ENCODE assay signal across 8 cellular contexts in genomic region chr5:38556115-38556598, GRCh38. TPM values are rescaled to one million over a fixed set of nuclear protein-coding genes. Genes with fewer than 3 reads are reported as not detected.
A peak's percentile ranks its signal among the peaks of the same experiment; 100 is the strongest.
DNase-seq lines count a peak whose midpoint lies in the region; ATAC-seq and TF ChIP-seq lines count a peak whose summit lies in the region.

No MANE protein-coding gene starts in this region.

- H3K4me3 Mint-ChIP-seq in chondrocyte (ENCODE audit: unreplicated experiment) (peak overlapping the region; percentile 74), mesothelial cell of epicardium (peak overlapping the region; percentile 82), Caco-2 (ENCODE audit: unreplicated experiment) (no peak overlapping the region)

- peaks cover 19% of the 10 kb centered on the region for H3K4me1 Mint-ChIP-seq in chondrocyte (ENCODE audit: low read depth)
- H3K4me1 Mint-ChIP-seq in mesothelial cell of epicardium = peaks cover 56% of the 10 kb centered on the region
- peaks cover 4% of the 10 kb centered on the region for H3K4me1 Mint-ChIP-seq in Caco-2 (ENCODE audit: low read depth, unreplicated experiment)

- no peaks in the 10 kb centered on the region for H3K9me3 Mint-ChIP-seq in chondrocyte (ENCODE audit: low read depth)
- H3K9me3 Mint-ChIP-seq in mesothelial cell of epicardium = no peaks in the 10 kb centered on the region
- H3K9me3 Mint-ChIP-seq in Caco-2 (ENCODE audit: unreplicated experiment) = peaks cover 10% of the 10 kb centered on the region

- H3K4me3 ChIP-seq in MG63 (peak overlapping the region; percentile 47), Caco-2 (ENCODE audit: low read depth, low read length) (no peak overlapping the region)

- POLR2A ChIA-PET in Caco-2 (lab: Charles Lee) = no interaction called here

- peaks cover 10% of the 10 kb centered on the region for H3K4me1 ChIP-seq in Caco-2

- H3K27me3 Mint-ChIP-seq in chondrocyte (ENCODE audit: low read depth) (no peaks in the 10 kb centered on the region), mesothelial cell of epicardium (ENCODE audit: low read depth) (peaks cover 1% of the 10 kb centered on the region), Caco-2 (ENCODE audit: insufficient read depth, unreplicated experiment) (no peaks in the 10 kb centered on the region)

- intact Hi-C loops in Caco-2 (cut with micrococcal nuclease; ENCODE audit: unreplicated experiment) = no loop called here

- H3K36me3 Mint-ChIP-seq in chondrocyte (ENCODE audit: low read depth) (no peaks in the 10 kb centered on the region), mesothelial cell of epicardium (no peaks in the 10 kb centered on the region), Caco-2 (ENCODE audit: insufficient read depth, unreplicated experiment) (no peaks in the 10 kb centered on the region)

- no peak overlapping the region for H3K27ac Mint-ChIP-seq in chondrocyte (ENCODE audit: unreplicated experiment)
- peak overlapping the region; percentile 67 for H3K27ac Mint-ChIP-seq in mesothelial cell of epicardium
- no peak overlapping the region for H3K27ac Mint-ChIP-seq in Caco-2 (ENCODE audit: unreplicated experiment)

- no peak for TF ChIP-seq CTCF in chondrocyte (IDR thresholded peaks at IDR 0.05)
- no peak for TF ChIP-seq CTCF in mesothelial cell of epicardium (IDR thresholded peaks at IDR 0.05; ENCODE audit: unreplicated experiment)
- no peak for TF ChIP-seq CTCF in Caco-2 (IDR thresholded peaks at IDR 0.05; ENCODE audit: insufficient read depth in 1 of 2, low read depth in 1 of 2, low read length in 1 of 2, severe bottlenecking in 1 of 2, unreplicated experiment in 1 of 2)

- CTCF ChIA-PET in Caco-2 (lab: Charles Lee) = no interaction called here

- H3K27me3 ChIP-seq in MG63 = no peaks in the 10 kb centered on the region
- no peaks in the 10 kb centered on the region for H3K27me3 ChIP-seq in Caco-2 (replicated peaks; ENCODE audit: control insufficient read depth, insufficient read depth, low read length)

- H3K9me3 ChIP-seq in MG63 = no peaks in the 10 kb centered on the region
- H3K9me3 ChIP-seq in Caco-2 = peaks cover 10% of the 10 kb centered on the region; the same call in 1 of the 2 replicates

- no peaks in the 10 kb centered on the region for H3K36me3 ChIP-seq in MG63
- H3K36me3 ChIP-seq in Caco-2 (ENCODE audit: control insufficient read depth, insufficient read depth, low read length) = no peaks in the 10 kb centered on the region

- ATAC-seq in GM21528 (IDR thresholded peaks at IDR 0.05; ENCODE audit: low FRiP score, unreplicated experiment) (peak; percentile 52), GM21515 (IDR thresholded peaks at IDR 0.05; ENCODE audit: unreplicated experiment) (no peak)

- DNase-seq in MG63 (no peak), chondrocyte (ENCODE audit: low spot score) (no peak), mesothelial cell of epicardium (ENCODE audit: low spot score in 2 of 2, unreplicated experiment in 2 of 2) (no peak), DMS 273 treated with DMSO at 0.1 percent for 48 hours (lab: John Stamatoyannopoulos, UW) (no peak), NCI-H187 treated with DMSO at 0.1 percent for 48 hours (lab: John Stamatoyannopoulos, UW) (no peak), Caco-2 (no peak)

- BruUV-seq in Caco-2 (replicated peaks; lab: Mats Ljungman, UMichigan) = no TSS peak

RNA-seq across cellular contexts. Expression of gene LIFR, which starts 0.3 kb away (rescaled TPM):
- total RNA-seq in MG63 (2014; rRNA removed; shearing (Covaris generic); ENCODE audit: low replicate concordance) = 6.8 and 9.2 TPM in 2 replicates
- total RNA-seq in chondrocyte = 5.9 to 7.5 TPM (median 6.6 TPM) in 3 replicates
- 58.0 to 62.4 TPM (median 62.0 TPM) in 3 replicates for total RNA-seq in mesothelial cell of epicardium
- 4.8 and 5.1 TPM in 2 replicates for total RNA-seq in Caco-2 (2022)
